ENCODE assay signal across 24 cellular contexts in genomic region chr18:74795766-74796165, GRCh38.
A peak's percentile ranks its signal among the peaks of the same experiment; 100 is the strongest.
DNase-seq lines count a peak whose midpoint lies in the region; ATAC-seq and TF ChIP-seq lines count a peak whose summit lies in the region.
"Had no signal": no experiment of that assay in that cellular context is flagged by ENCODE, and none has a peak within 500 bp of the region (broad histone marks: within the 10 kb centered on the region; RNA-seq: fewer than 3 reads in every experiment).

No MANE protein-coding gene starts in this region.

- peak overlapping the region; percentile 74 for H3K4me2 ChIP-seq in OCI-LY1 (ENCODE audit: low read length)

- peak overlapping the region; percentile 33; the same call in 1 of the 2 replicates for H3K9ac ChIP-seq in OCI-LY1 (ENCODE audit: low read length)

- H3K36me3 ChIP-seq in OCI-LY1 (ENCODE audit: insufficient read depth, low read length), result no peaks in the 10 kb centered on the region
- H3K36me3 ChIP-seq in upper lobe of right lung, result no peaks in the 10 kb centered on the region
- H3K36me3 ChIP-seq: Peyer's patch had no signal

- H3K4me3 ChIP-seq in OCI-LY1 (ENCODE audit: low read depth, low read length, poor library complexity, severe bottlenecking) (peak overlapping the region; percentile 31), upper lobe of right lung (no peak overlapping the region)
- H3K4me3 ChIP-seq: Peyer's patch had no signal

- no peaks in the 10 kb centered on the region for H3K79me2 ChIP-seq in OCI-LY1 (ENCODE audit: insufficient read depth, low read length)

- DNase-seq in left kidney (ENCODE audit: low read depth, low spot score) (peak; percentile 9), mesenteric fat pad (ENCODE audit: low spot score) (no peak), upper lobe of right lung (no peak)
- no peak for DNase-seq in stimulated activated CD4-positive, alpha-beta T cell treated with anti-CD3 and anti-CD28 coated beads, Interleukin-2, amount 100 ng/mL, for 24 hours
- DNase-seq: C1 segment of cervical spinal cord; CD4-positive, alpha-beta memory T cell; COR-L47; EL; GF-D8; GOT3; HCEC 1CT; Kasumi-1; NCI-H1105; NCI-H1436 treated with DMSO at 0.1 percent for 48 hours; NCI-H1930; NCI-H2107; NCI-H524 treated with DMSO at 0.1 percent for 48 hours; OCI-M1; Peyer's patch; T-helper 1 cell had no signal

- H3K4me1 ChIP-seq in OCI-LY1 (ENCODE audit: insufficient read depth, low read length, severe bottlenecking) (peaks cover 43% of the 10 kb centered on the region), upper lobe of right lung (no peaks in the 10 kb centered on the region)

- ATAC-seq in GM18868 (IDR thresholded peaks at IDR 0.05; ENCODE audit: unreplicated experiment) (peak; percentile 38), HG03439 (IDR thresholded peaks at IDR 0.05; ENCODE audit: unreplicated experiment) (peak; percentile 39), upper lobe of right lung (no peak)

- intact Hi-C loops in upper lobe of right lung (cut with DNase I), result no loop called here

- no peaks in the 10 kb centered on the region for H3K9me3 ChIP-seq in OCI-LY1 (ENCODE audit: low read length)
- H3K9me3 ChIP-seq in upper lobe of right lung, result no peaks in the 10 kb centered on the region
- H3K9me3 ChIP-seq: Peyer's patch had no signal

- peak overlapping the region; percentile 73 for H2AFZ ChIP-seq in OCI-LY1 (ENCODE audit: low read length)

- H3K27ac ChIP-seq in OCI-LY1 (ENCODE audit: low read depth, low read length, poor library complexity, severe bottlenecking), result peak overlapping the region; percentile 72
- no peak overlapping the region for H3K27ac ChIP-seq in upper lobe of right lung
- H3K27ac ChIP-seq: HL-60, Peyer's patch had no signal

- no peaks in the 10 kb centered on the region for H3F3A ChIP-seq in OCI-LY1 (ENCODE audit: insufficient read depth, low read length)

- TF ChIP-seq CTCF in OCI-LY1 (IDR thresholded peaks at IDR 0.05; ENCODE audit: low read length) (no peak), upper lobe of right lung (IDR thresholded peaks at IDR 0.05) (no peak)

- no peaks in the 10 kb centered on the region for H4K20me1 ChIP-seq in OCI-LY1 (ENCODE audit: insufficient read depth, low read length)

- no peaks in the 10 kb centered on the region for H3K9me2 ChIP-seq in OCI-LY1 (ENCODE audit: low read depth, low read length)

- H3K27me3 ChIP-seq in OCI-LY1 (ENCODE audit: insufficient read depth, low read length), result no peaks in the 10 kb centered on the region
- no peaks in the 10 kb centered on the region for H3K27me3 ChIP-seq in upper lobe of right lung
- H3K27me3 ChIP-seq: Peyer's patch had no signal
